In the genomic region with DNA sequence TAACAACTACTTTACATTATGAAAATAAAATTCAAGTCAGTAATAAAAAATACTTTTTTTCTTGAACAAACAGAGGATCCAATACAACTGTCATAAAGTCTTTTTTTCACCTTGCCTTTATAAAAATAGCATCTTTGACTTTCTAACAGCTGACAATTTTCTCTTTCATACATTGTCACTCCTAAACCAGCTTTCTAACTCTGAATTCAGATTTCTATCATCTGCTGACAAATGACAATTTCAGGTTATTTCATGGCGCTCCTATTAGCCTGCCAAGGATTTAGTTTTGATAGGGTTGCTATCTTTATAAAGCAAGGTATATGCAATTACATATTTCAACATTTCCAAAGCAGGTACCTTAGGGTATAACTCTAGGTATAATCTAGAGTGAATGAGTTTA, we compare ENCODE assay signal across 31 cellular contexts. TPM values are rescaled to one million over a fixed set of nuclear protein-coding genes. Genes with fewer than 3 reads are reported as not detected.
"Had no signal": no experiment of that assay in that cellular context is flagged by ENCODE, and none has a peak within 500 bp of the region (broad histone marks: within the 10 kb centered on the region; RNA-seq: fewer than 3 reads in every experiment).

No MANE protein-coding gene starts in this region.

- H3K27ac ChIP-seq: adrenal gland, ascending aorta, body of pancreas, brain microvascular endothelial cell, breast epithelium, cardiac muscle cell had no signal

- H3K36me3 ChIP-seq: adrenal gland, ascending aorta, brain microvascular endothelial cell, breast epithelium, cardiac muscle cell had no signal

- DNase-seq: activated effector memory CD4-positive, alpha-beta T cell treated with anti-CD3 and anti-CD28 coated beads, Interleukin-2, amount 50 U/mL, for 16 hours; activated effector memory CD4-positive, alpha-beta T cell treated with Interleukin-2 at 50 U/mL for 16 hours; activated gamma-delta T cell; activated gamma-delta T cell treated with Interleukin-2 at 50 U/mL for 16 hours; activated naive CD4-positive, alpha-beta T cell; activated naive CD4-positive, alpha-beta T cell treated with anti-CD3 and anti-CD28 coated beads for 36 hours; activated naive CD4-positive, alpha-beta T cell treated with anti-CD3 and anti-CD28 coated beads, Interleukin-2, amount 10 ng/mL, durations not matched to agents 7 days and 5 days; activated naive CD4-positive, alpha-beta T cell treated with anti-CD3 and anti-CD28 coated beads, Interleukin-2, amount 50 U/mL, for 16 hours; activated naive CD4-positive, alpha-beta T cell treated with Interleukin-2 at 50 U/mL for 16 hours; activated naive CD8-positive, alpha-beta T cell treated with anti-CD3 and anti-CD28 coated beads for 36 hours; activated naive CD8-positive, alpha-beta T cell treated with anti-CD3 and anti-CD28 coated beads, Interleukin-2, amount 10 ng/mL, durations not matched to agents 7 days and 5 days; activated naive CD8-positive, alpha-beta T cell treated with anti-CD3 and anti-CD28 coated beads, Interleukin-2, amount 50 U/mL, for 24 hours; activated T-cell treated with anti-CD3 and anti-CD28 coated beads, Interleukin-2, amount 50 U/mL, for 1 hour; activated T-cell treated with anti-CD3 and anti-CD28 coated beads, Interleukin-2, amount 50 U/mL, for 24 hours; activated T-cell treated with anti-CD3 and anti-CD28 coated beads, Interleukin-2, amount 50 U/mL, for 4 hours; activated T-cell treated with anti-CD3 and anti-CD28 coated beads, Interleukin-2, amount 50 U/mL, for 48 hours; activated T-cell treated with anti-CD3 and anti-CD28 coated beads, Interleukin-2, amount 50 U/mL, for 72 hours; adrenal gland; amniotic stem cell; amygdala; anterior cingulate cortex; aorta; body of pancreas; brain microvascular endothelial cell; caudate nucleus; central memory CD4-positive, alpha-beta T cell; cerebellar nuclear complex had no signal

- H3K27me3 ChIP-seq: adrenal gland, ascending aorta, body of pancreas, brain microvascular endothelial cell, breast epithelium, cardiac muscle cell had no signal

- H3K9me3 ChIP-seq: adrenal gland, ascending aorta, body of pancreas, breast epithelium had no signal

- H3K4me3 ChIP-seq: adrenal gland, ascending aorta, body of pancreas, breast epithelium, cardiac muscle cell had no signal

RNA-seq across cellular contexts. Expression of gene NAA11, which starts 14.6 kb away (rescaled TPM):
- polyA plus RNA-seq: adipose tissue, adrenal gland, aorta, cardiac muscle cell had no signal
